ENCODE assay signal across 8 cellular contexts in the genomic region with DNA sequence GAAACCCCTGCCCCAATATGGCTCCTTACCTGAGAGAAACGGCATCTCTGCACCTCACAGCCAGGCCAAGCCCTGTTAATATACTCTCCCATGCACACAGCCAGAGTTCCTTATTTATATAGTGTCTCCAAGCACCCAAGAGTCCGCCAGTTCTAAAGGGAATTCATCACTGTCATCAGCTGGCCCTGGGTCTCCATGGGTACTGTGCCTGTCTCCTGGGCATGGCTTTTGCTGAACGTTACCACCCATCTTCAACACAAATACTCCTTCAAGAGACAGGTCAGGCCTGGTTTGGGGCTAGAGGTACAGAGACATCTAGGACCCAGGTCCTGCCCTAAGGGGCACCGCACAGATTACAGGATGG.
DNase-seq lines count a peak whose midpoint lies in the region; ATAC-seq and TF ChIP-seq lines count a peak whose summit lies in the region.

No MANE protein-coding gene starts in this region.

- peak overlapping the region; percentile 95 for H3K27ac ChIP-seq in muscle layer of colon (ENCODE audit: low read depth, low read length)

- no peaks in the 10 kb centered on the region for H3K27me3 Mint-ChIP-seq in activated naive CD8-positive, alpha-beta T cell treated with anti-CD3 and anti-CD28 coated beads, Interleukin-2, amount 50 U/mL, for 24 hours

- DNase-seq in GM12865 (ENCODE audit: low read depth) (peak; percentile 41), NCI-H2029 (lab: John Stamatoyannopoulos, UW) (peak; percentile 51), GM10266 (ENCODE audit: extremely low spot score) (no peak), iPS-NIHi11 (ENCODE audit: low spot score) (no peak), AG08395 (ENCODE audit: low spot score) (no peak)
- DNase-seq in activated naive CD8-positive, alpha-beta T cell treated with anti-CD3 and anti-CD28 coated beads, Interleukin-2, amount 50 U/mL, for 24 hours: no peak

- no peak for TF ChIP-seq CTCF in GM12865 (IDR thresholded peaks at IDR 0.05; ENCODE audit: insufficient read depth, low read depth, low read length, missing control alignments)
- no peak for TF ChIP-seq CTCF in GM10266 (IDR thresholded peaks at IDR 0.05; ENCODE audit: control insufficient read depth, insufficient read depth, low read depth, missing control alignments)

- no peaks in the 10 kb centered on the region for H3K9me3 ChIP-seq in muscle layer of colon (ENCODE audit: low read length)

- H3K4me3 ChIP-seq in GM12865 (ENCODE audit: low read depth, low read length): peak overlapping the region; percentile 83
- peak overlapping the region; percentile 97 to 100 for H3K4me3 ChIP-seq in muscle layer of colon (ENCODE audit: low read depth in 1 of 2, low read length in 2 of 2)

- H3K36me3 ChIP-seq in muscle layer of colon (ENCODE audit: insufficient read depth, low read length): peaks cover 9% of the 10 kb centered on the region

- H3K27me3 ChIP-seq in muscle layer of colon (ENCODE audit: control insufficient read depth in 1 of 2, insufficient read depth in 2 of 2, low read length in 2 of 2): no peaks in the 10 kb centered on the region

- H3K4me1 ChIP-seq in muscle layer of colon (ENCODE audit: insufficient read depth, low read length): peaks cover 25% of the 10 kb centered on the region

- H3K4me3 Mint-ChIP-seq in activated naive CD8-positive, alpha-beta T cell treated with anti-CD3 and anti-CD28 coated beads, Interleukin-2, amount 50 U/mL, for 24 hours: peak overlapping the region; percentile 93

- H3K36me3 Mint-ChIP-seq in activated naive CD8-positive, alpha-beta T cell treated with anti-CD3 and anti-CD28 coated beads, Interleukin-2, amount 50 U/mL, for 24 hours (ENCODE audit: low read depth): peaks cover 39% of the 10 kb centered on the region

- H3K27ac Mint-ChIP-seq in activated naive CD8-positive, alpha-beta T cell treated with anti-CD3 and anti-CD28 coated beads, Interleukin-2, amount 50 U/mL, for 24 hours: peak overlapping the region; percentile 91

- no peaks in the 10 kb centered on the region for H3K9me3 Mint-ChIP-seq in activated naive CD8-positive, alpha-beta T cell treated with anti-CD3 and anti-CD28 coated beads, Interleukin-2, amount 50 U/mL, for 24 hours

- ATAC-seq in activated naive CD8-positive, alpha-beta T cell treated with anti-CD3 and anti-CD28 coated beads, Interleukin-2, amount 50 U/mL, for 24 hours: no peak
- ATAC-seq in GM18498 (IDR thresholded peaks at IDR 0.05; ENCODE audit: unreplicated experiment): no peak

- H3K4me1 Mint-ChIP-seq in activated naive CD8-positive, alpha-beta T cell treated with anti-CD3 and anti-CD28 coated beads, Interleukin-2, amount 50 U/mL, for 24 hours: peaks cover 43% of the 10 kb centered on the region

- H3K9ac ChIP-seq in muscle layer of colon (ENCODE audit: low read length): peak overlapping the region; percentile 75

Comparison
In these comparisons a context has a peak if more than half of its experiments do, and no peak if none do; other contexts are left out.
1. DNase-seq: peak in GM12865 (single experiment) and NCI-H2029 (single experiment); none in activated naive CD8-positive, alpha-beta T cell treated with anti-CD3 and anti-CD28 coated beads, Interleukin-2, amount 50 U/mL, for 24 hours (single experiment), GM10266 (single experiment), iPS-NIHi11 (single experiment) and AG08395 (single experiment).